Comparison of ENCODE assay signal across 24 cellular contexts in genomic region chr1:228314315-228314657, GRCh38.
DNase-seq lines count a peak whose midpoint lies in the region; ATAC-seq and TF ChIP-seq lines count a peak whose summit lies in the region.
"Had no signal": no experiment of that assay in that cellular context is flagged by ENCODE, and none has a peak within 500 bp of the region (broad histone marks: within the 10 kb centered on the region; RNA-seq: fewer than 3 reads in every experiment).

No MANE protein-coding gene starts in this region.

- H3K27ac Mint-ChIP-seq in osteocyte (ENCODE audit: unreplicated experiment) (no peak overlapping the region), type B pancreatic cell (no peak overlapping the region)
- H3K27ac Mint-ChIP-seq: CD4-positive, alpha-beta memory T cell; HFFc6 had no signal

- H3K4me3 Mint-ChIP-seq in osteocyte (ENCODE audit: unreplicated experiment), result no peak overlapping the region
- H3K4me3 Mint-ChIP-seq in type B pancreatic cell, result no peak overlapping the region
- H3K4me3 Mint-ChIP-seq: HFFc6 had no signal

- H3K36me3 Mint-ChIP-seq in osteocyte (ENCODE audit: unreplicated experiment) (no peaks in the 10 kb centered on the region), type B pancreatic cell (peaks cover 12% of the 10 kb centered on the region)

- DNase-seq in Right ventricle myocardium superior (peak; percentile 22), left cardiac atrium (no peak), islet precursor cell (peak; percentile 34), osteocyte (ENCODE audit: extremely low spot score, unreplicated experiment) (peak; percentile 82), type B pancreatic cell (ENCODE audit: extremely low spot score, unreplicated experiment) (peak; percentile 52), NCI-H1694 (lab: John Stamatoyannopoulos, UW) (no peak)
- DNase-seq in activated CD4-positive, alpha-beta T cell treated with anti-CD3 and anti-CD28 coated beads for 4 hours, result no peak
- DNase-seq: C1 segment of cervical spinal cord; CD4-positive, alpha-beta memory T cell; COR-L47; DMS53; GOT3; HFFc6; Kasumi-1; NCI-H1105; NCI-H1436 treated with DMSO at 0.1 percent for 48 hours; NCI-H1930; NCI-H446; NCI-H526; NCI-H82; NK-92 treated with Interleukin-12 subunit alpha and Interleukin-12 subunit beta, amount 100 ng/mL, for 24 hours; PC-3 had no signal

- TF ChIP-seq CTCF in osteocyte (IDR thresholded peaks at IDR 0.05) (no peak), type B pancreatic cell (conservative IDR thresholded peaks at IDR 0.05) (no peak)

- peak; percentile 9 for ATAC-seq in Right ventricle myocardium superior (ENCODE audit: poor library complexity)
- ATAC-seq in left cardiac atrium, result no peak
- no peak for ATAC-seq in GM21423 (IDR thresholded peaks at IDR 0.05; ENCODE audit: unreplicated experiment)
- ATAC-seq: K562, PC-3 had no signal

- intact Hi-C loops in Right ventricle myocardium superior (cut with DNase I), result no loop called here
- intact Hi-C loops in left cardiac atrium (cut with DNase I), result no loop called here

- H3K4me1 Mint-ChIP-seq in osteocyte (ENCODE audit: unreplicated experiment) (no peaks in the 10 kb centered on the region), type B pancreatic cell (ENCODE audit: unreplicated experiment) (no peaks in the 10 kb centered on the region)
- H3K4me1 Mint-ChIP-seq: CD4-positive, alpha-beta memory T cell had no signal

- H3K9me3 Mint-ChIP-seq in osteocyte (ENCODE audit: unreplicated experiment) (peaks cover 4% of the 10 kb centered on the region), type B pancreatic cell (peaks cover 5% of the 10 kb centered on the region)

- no peaks in the 10 kb centered on the region for H3K27me3 Mint-ChIP-seq in osteocyte (ENCODE audit: unreplicated experiment)
- H3K27me3 Mint-ChIP-seq in type B pancreatic cell, result no peaks in the 10 kb centered on the region
- H3K27me3 Mint-ChIP-seq: CD4-positive, alpha-beta memory T cell had no signal

Comparison
In these comparisons a context has a peak if more than half of its experiments do, and no peak if none do; other contexts are left out.
1. DNase-seq: peak in Right ventricle myocardium superior (single experiment), islet precursor cell (single experiment), osteocyte (single experiment) and type B pancreatic cell (single experiment); none in left cardiac atrium (single experiment), NCI-H1694 (single experiment) and activated CD4-positive, alpha-beta T cell treated with anti-CD3 and anti-CD28 coated beads for 4 hours (0 of 2).